ENCODE assay signal across 34 cellular contexts in the genomic region with DNA sequence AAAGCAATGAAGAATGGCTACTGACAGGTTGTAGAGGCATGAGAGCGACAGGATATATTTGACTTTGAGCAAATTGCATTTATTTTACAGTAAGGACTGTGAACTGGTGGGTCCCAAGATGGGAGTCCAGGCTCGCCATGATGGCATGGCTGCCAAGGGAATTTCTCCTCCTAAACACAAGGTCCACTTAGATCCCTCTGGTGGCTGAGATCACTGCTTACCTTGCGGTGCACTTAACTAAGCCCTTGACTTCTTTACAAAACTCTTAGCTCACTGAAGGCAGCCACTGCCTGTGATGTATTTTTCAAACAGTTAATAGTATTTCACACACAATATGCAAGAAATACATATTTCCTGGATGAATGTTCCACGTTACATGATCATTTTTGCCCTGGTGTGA. TPM values are rescaled to one million over a fixed set of nuclear protein-coding genes. Genes with fewer than 3 reads are reported as not detected.
"Had no signal": no experiment of that assay in that cellular context is flagged by ENCODE, and none has a peak within 500 bp of the region (broad histone marks: within the 10 kb centered on the region; RNA-seq: fewer than 3 reads in every experiment).

No MANE protein-coding gene starts in this region.

- ATAC-seq: activated T-cell treated with anti-CD3 and anti-CD28 coated beads, Interleukin-2, amount 50 U/mL, for 72 hours; activated T-helper 17 cell treated with anti-CD3 and anti-CD28 coated beads, Interleukin-2, amount 50 U/mL, for 72 hours; PC-3 had no signal

- H3K27me3 ChIP-seq: Peyer's patch had no signal

- H3K36me3 ChIP-seq: Peyer's patch had no signal

- H3K4me3 ChIP-seq: Peyer's patch had no signal

- H3K4me1 ChIP-seq: Peyer's patch had no signal

- H3K9me3 ChIP-seq: Peyer's patch had no signal

- H3K27ac ChIP-seq: Peyer's patch, VCaP had no signal

- DNase-seq: activated B cell treated with CpG ODN at 0.5 μM for 24 hours; activated CD4-positive, alpha-beta memory T cell treated with anti-CD3 and anti-CD28 coated beads, Interleukin-2, amount 10 ng/mL, durations not matched to agents 7 days and 5 days; activated CD4-positive, alpha-beta T cell treated with anti-CD3 and anti-CD28 coated beads for 4 hours; activated CD4-positive, CD25-positive, alpha-beta regulatory T cell treated with anti-CD3 and anti-CD28 coated beads, Interleukin-2, amount 50 U/mL, for 72 hours; activated effector memory CD4-positive, alpha-beta T cell treated with anti-CD3 and anti-CD28 coated beads, Interleukin-2, amount 50 U/mL, for 16 hours; activated naive CD4-positive, alpha-beta T cell; activated naive CD4-positive, alpha-beta T cell treated with anti-CD3 and anti-CD28 coated beads, Interleukin-2, amount 50 U/mL, for 16 hours; activated naive CD8-positive, alpha-beta T cell treated with anti-CD3 and anti-CD28 coated beads for 36 hours; activated T-cell treated with anti-CD3 and anti-CD28 coated beads, Interleukin-2, amount 50 U/mL, for 1 hour; activated T-cell treated with anti-CD3 and anti-CD28 coated beads, Interleukin-2, amount 50 U/mL, for 72 hours; amniotic stem cell; aorta; Karpas-422; KBM-7; NCI-H1105; NCI-H1417 treated with DMSO at 0.1 percent for 48 hours; NCI-H1930; NCI-H2081 treated with DMSO at 0.1 percent for 48 hours; NCI-H345; NCI-H510A; NCI-H526; NCI-H748 treated with DMSO at 0.1 percent for 48 hours; NK-92 treated with Interleukin-12 subunit alpha and Interleukin-12 subunit beta, amount 100 ng/mL, for 24 hours; PC-3; Peyer's patch; RPMI8226; SW 1271; T-helper 1 cell; T-helper 2 cell; T-helper 9 cell had no signal

RNA-seq across cellular contexts. Expression of gene SORBS2, which starts 50.3 kb away (rescaled TPM):
- total RNA-seq: activated B cell treated with CpG ODN at 0.5 μM for 24 hours; activated CD4-positive, alpha-beta memory T cell treated with anti-CD3 and anti-CD28 coated beads, Interleukin-2, amount 10 ng/mL, durations not matched to agents 7 days and 5 days; activated CD8-positive, alpha-beta memory T cell treated with anti-CD3 and anti-CD28 coated beads for 36 hours; activated naive CD8-positive, alpha-beta T cell treated with anti-CD3 and anti-CD28 coated beads for 36 hours; activated T-helper 17 cell treated with anti-CD3 and anti-CD28 coated beads, Interleukin-2, amount 50 U/mL, for 72 hours had no signal
- polyA plus RNA-seq: IgD-negative memory B cell had no signal
